8 cellular contexts compared by ENCODE assay signal in the genomic region with DNA sequence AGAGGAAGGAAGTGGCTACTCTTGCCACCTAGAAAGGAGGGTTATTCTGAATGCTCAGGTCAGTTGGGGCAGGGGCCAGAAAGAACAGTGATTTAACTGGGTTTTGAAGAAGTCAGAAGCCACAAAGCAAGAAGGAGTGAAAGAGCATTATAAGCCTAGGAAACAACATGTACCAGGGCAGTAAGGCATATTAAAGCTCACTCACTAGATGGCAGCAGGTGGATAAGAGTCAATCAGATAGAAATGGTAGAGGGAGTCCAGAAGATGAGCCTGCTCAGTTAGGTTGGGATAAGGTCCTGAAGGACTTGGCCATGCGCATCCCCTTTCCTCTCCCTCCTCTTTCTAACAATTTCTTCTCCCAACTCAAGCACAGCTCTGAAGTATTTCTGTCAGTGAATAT. TPM values are rescaled to one million over a fixed set of nuclear protein-coding genes. Genes with fewer than 3 reads are reported as not detected.
A peak's percentile ranks its signal among the peaks of the same experiment; 100 is the strongest.
DNase-seq lines count a peak whose midpoint lies in the region; ATAC-seq and TF ChIP-seq lines count a peak whose summit lies in the region.

No MANE protein-coding gene starts in this region.

- ATAC-seq in GM21786 (IDR thresholded peaks at IDR 0.05; ENCODE audit: unreplicated experiment) = no peak
- no peak for ATAC-seq in left colon

- intact Hi-C loops in left colon (cut with DNase I, micrococcal nuclease) = no loop called here

- peak; percentile 18 for TF ChIP-seq CTCF in NB4 (IDR thresholded peaks at IDR 0.05; ENCODE audit: low read depth, low read length)

- TF ChIP-seq POLR2A in NB4 (IDR thresholded peaks at IDR 0.05; ENCODE audit: extremely low read depth, insufficient read length) = no peak

- peak; percentile 1 for DNase-seq in NCI-H2029 treated with DMSO at 0.1 percent for 48 hours (lab: John Stamatoyannopoulos, UW)
- DNase-seq in NCI-H2029 (lab: John Stamatoyannopoulos, UW) = no peak
- peak; percentile 37 for DNase-seq in NB4 (ENCODE audit: low read depth)
- DNase-seq in cerebellar cortex (ENCODE audit: low spot score) = peak; percentile 3
- peak; percentile 13 for DNase-seq in pons (ENCODE audit: low spot score)
- no peak for DNase-seq in GM19238 (ENCODE audit: insufficient read length, low spot score)
- no peak for DNase-seq in left colon

- H3K4me3 ChIP-seq in NB4 (ENCODE audit: low read depth, low read length) = no peak overlapping the region

RNA-seq across cellular contexts. Expression of gene PATE1, which starts 22.0 kb away (rescaled TPM):
- total RNA-seq in left colon = not detected

RNA-seq across cellular contexts. Expression of gene ACRV1, which starts 43.5 kb away (rescaled TPM):
- total RNA-seq in left colon = not detected

RNA-seq across cellular contexts. Expression of gene PATE2, which starts 54.5 kb away (rescaled TPM):
- total RNA-seq in left colon = not detected

Comparison
In these comparisons a context has a peak if more than half of its experiments do, and no peak if none do; other contexts are left out.
1. DNase-seq: peak in NCI-H2029 treated with DMSO at 0.1 percent for 48 hours (single experiment), NB4 (single experiment), cerebellar cortex (single experiment) and pons (single experiment); none in NCI-H2029 (single experiment), GM19238 (single experiment) and left colon (0 of 2).